ENCODE assay signal across 16 cellular contexts in genomic region chr2:7992612-7993596, GRCh38.
DNase-seq lines count a peak whose midpoint lies in the region; ATAC-seq and TF ChIP-seq lines count a peak whose summit lies in the region.
"Had no signal": no experiment of that assay in that cellular context is flagged by ENCODE, and none has a peak within 500 bp of the region (broad histone marks: within the 10 kb centered on the region; RNA-seq: fewer than 3 reads in every experiment).

No MANE protein-coding gene starts in this region.

- TF ChIP-seq POLR2A in adrenal gland (IDR thresholded peaks at IDR 0.05), result no peak

- no peaks in the 10 kb centered on the region for H3K9me2 ChIP-seq in Karpas-422 (replicated peaks; ENCODE audit: insufficient read depth, low read length)

- no peaks in the 10 kb centered on the region for H3K9me3 ChIP-seq in Karpas-422 (ENCODE audit: low read length)
- no peaks in the 10 kb centered on the region for H3K9me3 ChIP-seq in adrenal gland (replicated peaks in 1 of 3)
- H3K9me3 ChIP-seq: BLaER1, spleen had no signal

- H3K36me3 ChIP-seq in Karpas-422 (ENCODE audit: insufficient read depth, low read length) (no peaks in the 10 kb centered on the region), adrenal gland (replicated peaks in 1 of 2) (no peaks in the 10 kb centered on the region)
- H3K36me3 ChIP-seq: BLaER1, spleen had no signal

- H3K4me1 ChIP-seq in Karpas-422 (ENCODE audit: low read length) (no peaks in the 10 kb centered on the region), adrenal gland (replicated peaks in 1 of 2) (no peaks in the 10 kb centered on the region)
- H3K4me1 ChIP-seq: spleen had no signal

- intact Hi-C loops in adrenal gland (cut with DNase I), result no loop called here

- H3K4me2 ChIP-seq in Karpas-422 (ENCODE audit: low read depth, low read length, poor library complexity, severe bottlenecking), result no peak overlapping the region
- H3K4me2 ChIP-seq: BLaER1 had no signal

- DNase-seq in COR-L47 (lab: John Stamatoyannopoulos, UW), result peak; percentile 5
- peak; percentile 58 for DNase-seq in EH (ENCODE audit: low read depth)
- peak; percentile 55 for DNase-seq in NCI-H524 treated with DMSO at 0.1 percent for 48 hours (lab: John Stamatoyannopoulos, UW)
- peak; percentile 40 for DNase-seq in fibroblast of peridontal ligament (ENCODE audit: extremely low read depth)
- DNase-seq in Karpas-422, result no peak
- DNase-seq in adrenal gland, result no peak
- DNase-seq: activated CD4-positive, CD25-positive, alpha-beta regulatory T cell; effector CD4-positive, alpha-beta T cell; hippocampal formation; kidney; nephron progenitor cell; spleen had no signal

- no peak for TF ChIP-seq CTCF in adrenal gland (IDR thresholded peaks at IDR 0.05)

- H3K79me2 ChIP-seq in Karpas-422 (ENCODE audit: low read length), result no peaks in the 10 kb centered on the region

- H3K4me3 ChIP-seq in Karpas-422 (ENCODE audit: low read length) (no peak overlapping the region), adrenal gland (no peak overlapping the region)
- H3K4me3 ChIP-seq: BLaER1, spleen had no signal

- H2AFZ ChIP-seq in Karpas-422 (ENCODE audit: low read length), result no peak overlapping the region

- H3K27ac ChIP-seq in Karpas-422 (ENCODE audit: low read length), result no peak overlapping the region
- no peak overlapping the region for H3K27ac ChIP-seq in adrenal gland
- H3K27ac ChIP-seq: BLaER1, spleen had no signal

- no peak overlapping the region for H3K9ac ChIP-seq in Karpas-422 (ENCODE audit: low read length)
- H3K9ac ChIP-seq: BLaER1 had no signal

- WGBS in adrenal gland, 4 donors, result 76 to 79% (median 77%) methylated on average over 5 of the region's 5 CpGs

- H3K27me3 ChIP-seq in Karpas-422 (ENCODE audit: low read length) (no peaks in the 10 kb centered on the region), adrenal gland (no peaks in the 10 kb centered on the region)
- H3K27me3 ChIP-seq: BLaER1, spleen had no signal

- H4K20me1 ChIP-seq in Karpas-422 (ENCODE audit: insufficient read depth, low read depth, low read length), result no peaks in the 10 kb centered on the region
- H4K20me1 ChIP-seq: BLaER1 had no signal

- ATAC-seq in HG03460 (IDR thresholded peaks at IDR 0.05; ENCODE audit: unreplicated experiment), result no peak
- ATAC-seq: activated T-helper 17 cell treated with anti-CD3 and anti-CD28 coated beads, Interleukin-2, amount 50 U/mL, for 72 hours; Right ventricle myocardium inferior had no signal

Comparison
In these comparisons a context has a peak if more than half of its experiments do, and no peak if none do; other contexts are left out.
1. DNase-seq: peak in COR-L47 (single experiment), EH (single experiment), NCI-H524 treated with DMSO at 0.1 percent for 48 hours (single experiment) and fibroblast of peridontal ligament (single experiment); none in Karpas-422 (single experiment) and adrenal gland (0 of 7).